1 cellular context compared by ENCODE assay signal in the genomic region with DNA sequence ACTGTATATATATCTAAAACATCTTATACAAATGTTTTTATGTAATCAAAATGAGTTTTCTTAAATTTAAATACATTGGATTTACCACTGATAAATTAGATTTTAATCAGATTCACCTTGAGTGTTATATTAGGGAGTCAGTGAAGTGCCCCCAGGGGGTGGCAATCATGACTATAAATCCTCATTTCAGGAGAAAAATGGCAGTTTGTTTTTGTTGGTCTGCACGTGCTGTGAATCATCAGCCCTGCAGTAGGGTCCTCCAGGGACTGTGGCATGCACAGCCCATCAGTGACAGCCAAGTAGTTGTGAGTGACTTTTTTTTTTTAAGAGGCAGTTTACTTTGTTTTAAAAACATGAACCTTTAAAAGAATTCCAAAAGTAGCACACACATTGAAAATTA.
TF ChIP-seq lines count a peak whose summit lies in the region.

No MANE protein-coding gene starts in this region.

TF ChIP-seq in HEK293, 187 proteins besides CTCF, POLR2A, EP300 and RAD21 (continued from another document):
- TF ChIP-seq, protein P1, sequence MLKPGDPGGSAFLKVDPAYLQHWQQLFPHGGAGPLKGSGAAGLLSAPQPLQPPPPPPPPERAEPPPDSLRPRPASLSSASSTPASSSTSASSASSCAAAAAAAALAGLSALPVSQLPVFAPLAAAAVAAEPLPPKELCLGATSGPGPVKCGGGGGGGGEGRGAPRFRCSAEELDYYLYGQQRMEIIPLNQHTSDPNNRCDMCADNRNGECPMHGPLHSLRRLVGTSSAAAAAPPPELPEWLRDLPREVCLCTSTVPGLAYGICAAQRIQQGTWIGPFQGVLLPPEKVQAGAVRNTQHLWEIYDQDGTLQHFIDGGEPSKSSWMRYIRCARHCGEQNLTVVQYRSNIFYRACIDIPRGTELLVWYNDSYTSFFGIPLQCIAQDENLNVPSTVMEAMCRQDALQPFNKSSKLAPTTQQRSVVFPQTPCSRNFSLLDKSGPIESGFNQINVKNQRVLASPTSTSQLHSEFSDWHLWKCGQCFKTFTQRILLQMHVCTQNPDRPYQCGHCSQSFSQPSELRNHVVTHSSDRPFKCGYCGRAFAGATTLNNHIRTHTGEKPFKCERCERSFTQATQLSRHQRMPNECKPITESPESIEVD (tag by site-specific recombination; IDR thresholded peaks at IDR 0.05): peak; percentile 84
- TF ChIP-seq FEZF1 (tag by site-specific recombination; IDR thresholded peaks at IDR 0.05): peak; percentile 84
- no peak for TF ChIP-seq OVOL3 (tag by site-specific recombination; IDR thresholded peaks at IDR 0.05)
- peak; percentile 60; the same call in 1 of the 2 replicates for TF ChIP-seq IKZF3 (tag by site-specific recombination; IDR thresholded peaks at IDR 0.05)
- TF ChIP-seq ZNF366 (tag by site-specific recombination; conservative IDR thresholded peaks at IDR 0.05): 0 out of 2 replicates have a peak, but pooled peaks have one; percentile 36
- peak; percentile 34 for TF ChIP-seq ZBTB8A (tag by site-specific recombination; IDR thresholded peaks at IDR 0.05)
- TF ChIP-seq ZXDB (tag by site-specific recombination; IDR thresholded peaks at IDR 0.05): 0 out of 2 replicates have a peak, but pooled peaks have one; percentile 15
- TF ChIP-seq, protein P2, sequence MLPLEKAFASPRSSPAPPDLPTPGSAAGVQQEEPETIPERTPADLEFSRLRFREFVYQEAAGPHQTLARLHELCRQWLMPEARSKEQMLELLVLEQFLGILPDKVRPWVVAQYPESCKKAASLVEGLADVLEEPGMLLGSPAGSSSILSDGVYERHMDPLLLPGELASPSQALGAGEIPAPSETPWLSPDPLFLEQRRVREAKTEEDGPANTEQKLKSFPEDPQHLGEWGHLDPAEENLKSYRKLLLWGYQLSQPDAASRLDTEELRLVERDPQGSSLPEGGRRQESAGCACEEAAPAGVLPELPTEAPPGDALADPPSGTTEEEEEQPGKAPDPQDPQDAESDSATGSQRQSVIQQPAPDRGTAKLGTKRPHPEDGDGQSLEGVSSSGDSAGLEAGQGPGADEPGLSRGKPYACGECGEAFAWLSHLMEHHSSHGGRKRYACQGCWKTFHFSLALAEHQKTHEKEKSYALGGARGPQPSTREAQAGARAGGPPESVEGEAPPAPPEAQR (tag by site-specific recombination; IDR thresholded peaks at IDR 0.05): no peak
- TF ChIP-seq, protein P3, sequence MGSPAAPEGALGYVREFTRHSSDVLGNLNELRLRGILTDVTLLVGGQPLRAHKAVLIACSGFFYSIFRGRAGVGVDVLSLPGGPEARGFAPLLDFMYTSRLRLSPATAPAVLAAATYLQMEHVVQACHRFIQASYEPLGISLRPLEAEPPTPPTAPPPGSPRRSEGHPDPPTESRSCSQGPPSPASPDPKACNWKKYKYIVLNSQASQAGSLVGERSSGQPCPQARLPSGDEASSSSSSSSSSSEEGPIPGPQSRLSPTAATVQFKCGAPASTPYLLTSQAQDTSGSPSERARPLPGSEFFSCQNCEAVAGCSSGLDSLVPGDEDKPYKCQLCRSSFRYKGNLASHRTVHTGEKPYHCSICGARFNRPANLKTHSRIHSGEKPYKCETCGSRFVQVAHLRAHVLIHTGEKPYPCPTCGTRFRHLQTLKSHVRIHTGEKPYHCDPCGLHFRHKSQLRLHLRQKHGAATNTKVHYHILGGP (tag by site-specific recombination; IDR thresholded peaks at IDR 0.05): no peak
- TF ChIP-seq, protein P4, sequence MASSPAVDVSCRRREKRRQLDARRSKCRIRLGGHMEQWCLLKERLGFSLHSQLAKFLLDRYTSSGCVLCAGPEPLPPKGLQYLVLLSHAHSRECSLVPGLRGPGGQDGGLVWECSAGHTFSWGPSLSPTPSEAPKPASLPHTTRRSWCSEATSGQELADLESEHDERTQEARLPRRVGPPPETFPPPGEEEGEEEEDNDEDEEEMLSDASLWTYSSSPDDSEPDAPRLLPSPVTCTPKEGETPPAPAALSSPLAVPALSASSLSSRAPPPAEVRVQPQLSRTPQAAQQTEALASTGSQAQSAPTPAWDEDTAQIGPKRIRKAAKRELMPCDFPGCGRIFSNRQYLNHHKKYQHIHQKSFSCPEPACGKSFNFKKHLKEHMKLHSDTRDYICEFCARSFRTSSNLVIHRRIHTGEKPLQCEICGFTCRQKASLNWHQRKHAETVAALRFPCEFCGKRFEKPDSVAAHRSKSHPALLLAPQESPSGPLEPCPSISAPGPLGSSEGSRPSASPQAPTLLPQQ (tag by site-specific recombination; IDR thresholded peaks at IDR 0.05): 0 out of 2 replicates have a peak, but pooled peaks have one; percentile 22
- TF ChIP-seq ZNF670 (tag by site-specific recombination; IDR thresholded peaks at IDR 0.05; ENCODE audit: low read depth): no peak
- TF ChIP-seq ZNF175 (tag by site-specific recombination; IDR thresholded peaks at IDR 0.05): no peak
- no peak for TF ChIP-seq EGR2 (tag by site-specific recombination; IDR thresholded peaks at IDR 0.05; ENCODE audit: low read depth)
- no peak for TF ChIP-seq ZNF423 (tag by site-specific recombination; IDR thresholded peaks at IDR 0.05)
- no peak for TF ChIP-seq GFI1B (tag by site-specific recombination; IDR thresholded peaks at IDR 0.05)
- TF ChIP-seq, protein P5, sequence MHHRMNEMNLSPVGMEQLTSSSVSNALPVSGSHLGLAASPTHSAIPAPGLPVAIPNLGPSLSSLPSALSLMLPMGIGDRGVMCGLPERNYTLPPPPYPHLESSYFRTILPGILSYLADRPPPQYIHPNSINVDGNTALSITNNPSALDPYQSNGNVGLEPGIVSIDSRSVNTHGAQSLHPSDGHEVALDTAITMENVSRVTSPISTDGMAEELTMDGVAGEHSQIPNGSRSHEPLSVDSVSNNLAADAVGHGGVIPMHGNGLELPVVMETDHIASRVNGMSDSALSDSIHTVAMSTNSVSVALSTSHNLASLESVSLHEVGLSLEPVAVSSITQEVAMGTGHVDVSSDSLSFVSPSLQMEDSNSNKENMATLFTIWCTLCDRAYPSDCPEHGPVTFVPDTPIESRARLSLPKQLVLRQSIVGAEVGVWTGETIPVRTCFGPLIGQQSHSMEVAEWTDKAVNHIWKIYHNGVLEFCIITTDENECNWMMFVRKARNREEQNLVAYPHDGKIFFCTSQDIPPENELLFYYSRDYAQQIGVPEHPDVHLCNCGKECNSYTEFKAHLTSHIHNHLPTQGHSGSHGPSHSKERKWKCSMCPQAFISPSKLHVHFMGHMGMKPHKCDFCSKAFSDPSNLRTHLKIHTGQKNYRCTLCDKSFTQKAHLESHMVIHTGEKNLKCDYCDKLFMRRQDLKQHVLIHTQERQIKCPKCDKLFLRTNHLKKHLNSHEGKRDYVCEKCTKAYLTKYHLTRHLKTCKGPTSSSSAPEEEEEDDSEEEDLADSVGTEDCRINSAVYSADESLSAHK (tag by site-specific recombination; IDR thresholded peaks at IDR 0.05): no peak
- TF ChIP-seq, protein P6, sequence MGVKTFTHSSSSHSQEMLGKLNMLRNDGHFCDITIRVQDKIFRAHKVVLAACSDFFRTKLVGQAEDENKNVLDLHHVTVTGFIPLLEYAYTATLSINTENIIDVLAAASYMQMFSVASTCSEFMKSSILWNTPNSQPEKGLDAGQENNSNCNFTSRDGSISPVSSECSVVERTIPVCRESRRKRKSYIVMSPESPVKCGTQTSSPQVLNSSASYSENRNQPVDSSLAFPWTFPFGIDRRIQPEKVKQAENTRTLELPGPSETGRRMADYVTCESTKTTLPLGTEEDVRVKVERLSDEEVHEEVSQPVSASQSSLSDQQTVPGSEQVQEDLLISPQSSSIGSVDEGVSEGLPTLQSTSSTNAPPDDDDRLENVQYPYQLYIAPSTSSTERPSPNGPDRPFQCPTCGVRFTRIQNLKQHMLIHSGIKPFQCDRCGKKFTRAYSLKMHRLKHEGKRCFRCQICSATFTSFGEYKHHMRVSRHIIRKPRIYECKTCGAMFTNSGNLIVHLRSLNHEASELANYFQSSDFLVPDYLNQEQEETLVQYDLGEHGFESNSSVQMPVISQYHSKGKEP (tag by site-specific recombination; IDR thresholded peaks at IDR 0.05): 0 out of 2 replicates have a peak, but pooled peaks have one; percentile 25
- no peak for TF ChIP-seq ZNF785 (tag by site-specific recombination; IDR thresholded peaks at IDR 0.05)
- TF ChIP-seq ZNF776 (tag by site-specific recombination; IDR thresholded peaks at IDR 0.05; ENCODE audit: borderline replicate concordance): no peak
- TF ChIP-seq ZSCAN16 (tag by site-specific recombination; IDR thresholded peaks at IDR 0.05): no peak
- TF ChIP-seq, protein P7, sequence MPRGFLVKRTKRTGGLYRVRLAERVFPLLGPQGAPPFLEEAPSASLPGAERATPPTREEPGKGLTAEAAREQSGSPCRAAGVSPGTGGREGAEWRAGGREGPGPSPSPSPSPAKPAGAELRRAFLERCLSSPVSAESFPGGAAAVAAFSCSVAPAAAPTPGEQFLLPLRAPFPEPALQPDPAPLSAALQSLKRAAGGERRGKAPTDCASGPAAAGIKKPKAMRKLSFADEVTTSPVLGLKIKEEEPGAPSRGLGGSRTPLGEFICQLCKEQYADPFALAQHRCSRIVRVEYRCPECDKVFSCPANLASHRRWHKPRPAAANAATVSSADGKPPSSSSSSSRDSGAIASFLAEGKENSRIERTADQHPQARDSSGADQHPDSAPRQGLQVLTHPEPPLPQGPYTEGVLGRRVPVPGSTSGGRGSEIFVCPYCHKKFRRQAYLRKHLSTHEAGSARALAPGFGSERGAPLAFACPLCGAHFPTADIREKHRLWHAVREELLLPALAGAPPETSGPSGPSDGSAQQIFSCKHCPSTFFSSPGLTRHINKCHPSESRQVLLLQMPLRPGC (tag by site-specific recombination; IDR thresholded peaks at IDR 0.05): 0 out of 2 replicates have a peak, but pooled peaks have one; percentile 28
TF ChIP-seq in HEK293: peak in this region for 17.
